ENCODE assay signal across 9 cellular contexts in the genomic region with DNA sequence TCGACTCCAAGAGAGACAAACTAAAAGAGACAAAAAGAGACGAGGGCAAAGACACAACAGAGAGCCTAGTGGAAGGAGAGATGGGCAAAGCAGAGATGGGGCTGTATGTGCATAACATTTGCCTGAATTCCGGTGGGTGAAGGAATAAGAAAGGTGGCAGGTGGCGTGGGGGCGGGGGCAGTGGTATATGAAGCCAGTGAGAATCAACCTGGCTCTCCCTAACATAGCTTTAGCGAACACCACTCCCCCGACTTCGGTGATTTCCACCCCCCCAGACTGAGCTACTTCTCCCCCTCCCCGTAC. TPM values are rescaled to one million over a fixed set of nuclear protein-coding genes. Genes with fewer than 3 reads are reported as not detected.
DNase-seq lines count a peak whose midpoint lies in the region; ATAC-seq, FAIRE-seq and TF ChIP-seq lines count a peak whose summit lies in the region.
"Had no signal": no experiment of that assay in that cellular context is flagged by ENCODE, and none has a peak within 500 bp of the region (broad histone marks: within the 10 kb centered on the region; RNA-seq: fewer than 3 reads in every experiment).

No MANE protein-coding gene starts in this region.

- H3K9me3 ChIP-seq in CD4-positive, alpha-beta T cell (ENCODE audit: control insufficient read depth, low read length): no peaks in the 10 kb centered on the region
- H3K9me3 ChIP-seq in Loucy (ENCODE audit: insufficient read depth, low read depth, low read length) (no peaks in the 10 kb centered on the region), osteoblast (ENCODE audit: low read depth, low read length) (no peaks in the 10 kb centered on the region)

- peaks cover 36% of the 10 kb centered on the region for H3K27me3 ChIP-seq in CD4-positive, alpha-beta T cell (ENCODE audit: control insufficient read depth, insufficient read depth, low read length)
- H3K27me3 ChIP-seq in Loucy (ENCODE audit: insufficient read depth, low read length, poor library complexity, severe bottlenecking): no peaks in the 10 kb centered on the region
- H3K27me3 ChIP-seq in osteoblast (ENCODE audit: insufficient read depth, low read length): no peaks in the 10 kb centered on the region

- no peak overlapping the region for H3K27ac Mint-ChIP-seq in CD4-positive, alpha-beta T cell
- peak overlapping the region in 1 of 2 donors; percentile 75 for H3K27ac Mint-ChIP-seq in effector memory CD8-positive, alpha-beta T cell

- H3K9ac ChIP-seq in Loucy (ENCODE audit: low read depth, low read length, poor library complexity, severe bottlenecking): peak overlapping the region; percentile 90

- H2AFZ ChIP-seq in Loucy (ENCODE audit: low read length) (peak overlapping the region; percentile 95), osteoblast (ENCODE audit: low read length) (no peak overlapping the region)

- peaks cover 32% of the 10 kb centered on the region for H3K27me3 Mint-ChIP-seq in CD4-positive, alpha-beta T cell
- peaks cover 29% of the 10 kb centered on the region in 2 donors for H3K27me3 Mint-ChIP-seq in effector memory CD8-positive, alpha-beta T cell

- H3K4me3 Mint-ChIP-seq in CD4-positive, alpha-beta T cell: peak overlapping the region; percentile 77
- peak overlapping the region; percentile 86 to 89 for H3K4me3 Mint-ChIP-seq in effector memory CD8-positive, alpha-beta T cell

- H3K4me1 Mint-ChIP-seq in CD4-positive, alpha-beta T cell (ENCODE audit: low read depth): peaks cover 21% of the 10 kb centered on the region
- H3K4me1 Mint-ChIP-seq in effector memory CD8-positive, alpha-beta T cell (ENCODE audit: low read depth in 2 of 2): peaks cover 15 to 26% of the 10 kb centered on the region in 2 donors

- no peaks in the 10 kb centered on the region for H3K9me2 ChIP-seq in Loucy (replicated peaks; ENCODE audit: low read depth, low read length)

- H3K79me2 ChIP-seq in Loucy (ENCODE audit: insufficient read depth, low read length) (no peaks in the 10 kb centered on the region), osteoblast (ENCODE audit: insufficient read depth, low read length) (peaks cover 19% of the 10 kb centered on the region)

- H3K36me3 ChIP-seq in Loucy (ENCODE audit: insufficient read depth, low read length): no peaks in the 10 kb centered on the region
- H3K36me3 ChIP-seq in osteoblast (ENCODE audit: insufficient read depth, low read length): no peaks in the 10 kb centered on the region

- no peak for DNase-seq in CD4-positive, alpha-beta T cell
- DNase-seq in effector memory CD8-positive, alpha-beta T cell: no peak
- DNase-seq in osteoblast (ENCODE audit: insufficient read length, low spot score, missing footprints): no peak
- DNase-seq in stimulated activated CD4-positive, alpha-beta T cell treated with anti-CD3 and anti-CD28 coated beads, Interleukin-2, amount 100 ng/mL, for 24 hours: no peak
- no peak for DNase-seq in GM19239 (ENCODE audit: insufficient read length, low spot score)
- DNase-seq: SIG-M5 had no signal

- POLR2A ChIA-PET in CD4-positive, alpha-beta T cell (lab: Charles Lee): interaction anchor here (1.2 to 3.1 kb wide), 3 partner anchors 17 to 230 kb away, joined by 4 to 21 read pairs (median 6); a partner anchor contains a TSS

- intact Hi-C loops in CD4-positive, alpha-beta T cell (cut with DNase I, micrococcal nuclease): loop anchor here in 1 of 2 experiments (2.0 kb wide), 1 partner anchor 15 kb away; no protein-coding TSS in a partner anchor

- H3K4me1 ChIP-seq in Loucy (ENCODE audit: insufficient read depth, low read length, poor library complexity, severe bottlenecking): peaks cover 30% of the 10 kb centered on the region
- H3K4me1 ChIP-seq in osteoblast (ENCODE audit: insufficient read depth, low read length): peaks cover 66% of the 10 kb centered on the region

- peak overlapping the region; percentile 81 for H3K4me3 ChIP-seq in Loucy (ENCODE audit: low read length, poor library complexity, severe bottlenecking)
- H3K4me3 ChIP-seq in osteoblast (ENCODE audit: insufficient read depth, low read length): peak overlapping the region; percentile 81

- TF ChIP-seq CTCF in CD4-positive, alpha-beta T cell (IDR thresholded peaks at IDR 0.05): no peak
- no peak for TF ChIP-seq CTCF in Loucy (conservative IDR thresholded peaks at IDR 0.05; ENCODE audit: low read length)
- no peak for TF ChIP-seq CTCF in osteoblast (IDR thresholded peaks at IDR 0.05; ENCODE audit: extremely low read depth, low read depth, low read length)

- H3K4me2 ChIP-seq in Loucy (ENCODE audit: low read depth, low read length, poor library complexity, severe bottlenecking) (peak overlapping the region; percentile 94), osteoblast (ENCODE audit: insufficient read depth, low read length) (peak overlapping the region; percentile 95)

- no peaks in the 10 kb centered on the region for H3K9me3 Mint-ChIP-seq in CD4-positive, alpha-beta T cell
- H3K9me3 Mint-ChIP-seq in effector memory CD8-positive, alpha-beta T cell: no peaks in the 10 kb centered on the region

- FAIRE-seq in GM19239 (lab: Jason Lieb, UNC): no peak

- no peaks in the 10 kb centered on the region for H3F3A ChIP-seq in Loucy (ENCODE audit: low read depth)

- ATAC-seq in CD4-positive, alpha-beta T cell (ENCODE audit: poor library complexity): no peak
- no peak for ATAC-seq in effector memory CD8-positive, alpha-beta T cell (replicated peaks)
- ATAC-seq in GM19035 (IDR thresholded peaks at IDR 0.05; ENCODE audit: unreplicated experiment) (no peak), GM18519 (IDR thresholded peaks at IDR 0.05; ENCODE audit: low FRiP score, unreplicated experiment) (no peak)

- no peaks in the 10 kb centered on the region for H4K20me1 ChIP-seq in Loucy (ENCODE audit: insufficient read depth, low read length, poor library complexity, severe bottlenecking)
- no peaks in the 10 kb centered on the region for H4K20me1 ChIP-seq in osteoblast (ENCODE audit: insufficient read depth, low read length)

- CTCF ChIA-PET in CD4-positive, alpha-beta T cell (lab: Charles Lee): interaction anchor here (1.7 to 3.8 kb wide), 3 partner anchors 17 to 30 kb away, joined by 5 to 20 read pairs (median 11); no protein-coding TSS in a partner anchor

- no peak overlapping the region for H3K27ac ChIP-seq in CD4-positive, alpha-beta T cell (ENCODE audit: low read depth, low read length)
- H3K27ac ChIP-seq in osteoblast (ENCODE audit: low read depth, low read length): peak overlapping the region; percentile 86

- H3K36me3 Mint-ChIP-seq in CD4-positive, alpha-beta T cell (ENCODE audit: low read depth): no peaks in the 10 kb centered on the region
- peaks cover 9% of the 10 kb centered on the region for H3K36me3 Mint-ChIP-seq in effector memory CD8-positive, alpha-beta T cell (ENCODE audit: insufficient read depth)

RNA-seq across cellular contexts. Expression of a gene that starts 1.1 kb away (rescaled TPM):
- under 1 TPM in 1 of 2 experiments, not detected in 1; 0.27 TPM for total RNA-seq in CD4-positive, alpha-beta T cell
- total RNA-seq in osteoblast: 3.5 and 3.6 TPM in 2 replicates

RNA-seq across cellular contexts. Expression of a gene that starts 17.6 kb away (rescaled TPM):
- 10 to 100 TPM; 27.2 to 27.4 TPM for total RNA-seq in CD4-positive, alpha-beta T cell
- 15.6 and 19.2 TPM in 2 replicates for total RNA-seq in osteoblast
